Comparison of ENCODE assay signal across 8 cellular contexts in genomic region chr5:36073595-36074216, GRCh38. TPM values are rescaled to one million over a fixed set of nuclear protein-coding genes. Genes with fewer than 3 reads are reported as not detected.
A peak's percentile ranks its signal among the peaks of the same experiment; 100 is the strongest.
DNase-seq lines count a peak whose midpoint lies in the region; ATAC-seq and TF ChIP-seq lines count a peak whose summit lies in the region.

No MANE protein-coding gene starts in this region.

- DNase-seq in GM13977 (ENCODE audit: low spot score), result peak; percentile 24
- DNase-seq in SHP77 treated with DMSO at 0.1 percent for 48 hours (lab: John Stamatoyannopoulos, UW), result peak; percentile 50
- DNase-seq in mesendoderm, result peak; percentile 86
- DNase-seq in smooth muscle cell (lab: John Stamatoyannopoulos, UW; ENCODE audit: unreplicated experiment), result no peak
- DNase-seq in activated CD4-positive, alpha-beta T cell treated with anti-CD3 and anti-CD28 coated beads, Interleukin-2, amount 50 U/mL, for 1 hour, result no peak
- no peak for DNase-seq in adrenal gland

- no peak overlapping the region for H4K8ac ChIP-seq in mesendoderm (ENCODE audit: low read depth, low read length)

- H3K79me2 ChIP-seq in mesendoderm (ENCODE audit: control insufficient read depth, insufficient read depth, low read length) (no peaks in the 10 kb centered on the region), smooth muscle cell (ENCODE audit: low read depth) (no peaks in the 10 kb centered on the region)

- H2AFZ ChIP-seq in smooth muscle cell (ENCODE audit: low read depth), result no peak overlapping the region

- no peaks in the 10 kb centered on the region for H4K20me1 ChIP-seq in smooth muscle cell (ENCODE audit: low read depth)

- WGBS in mesendoderm (ENCODE audit: extremely low coverage, insufficient coverage, low lambda C conversion rate), result no CpG with 5 or more reads among the region's 3 CpGs
- WGBS in smooth muscle cell (ENCODE audit: low lambda C conversion rate), result 54% methylated on average over 3 of the region's 3 CpGs
- 72 to 95% (median 79%) methylated on average over 2 to 3 of the region's 3 CpGs for WGBS in adrenal gland, 4 donors

- no peaks in the 10 kb centered on the region for H3K9me3 ChIP-seq in smooth muscle cell (replicated peaks; ENCODE audit: low read depth)
- no peaks in the 10 kb centered on the region for H3K9me3 ChIP-seq in adrenal gland (replicated peaks in 1 of 3)

- no peak overlapping the region for H3K18ac ChIP-seq in mesendoderm (ENCODE audit: low read length)

- peak; percentile 34 for TF ChIP-seq CTCF in GM13977 (IDR thresholded peaks at IDR 0.05; ENCODE audit: extremely low read depth, insufficient read depth, missing control alignments)
- no peak for TF ChIP-seq CTCF in smooth muscle cell (IDR thresholded peaks at IDR 0.05; ENCODE audit: borderline replicate concordance, insufficient read depth, poor library complexity, severe bottlenecking)
- TF ChIP-seq CTCF in adrenal gland (IDR thresholded peaks at IDR 0.05), result no peak

- in situ Hi-C loops in GM13977 (cut with MboI; ENCODE audit: low pct_unique_long_range_greater_than_20kb, low sequenced_read_pairs, unreplicated experiment), result no loop called here

- H3K36me3 ChIP-seq in mesendoderm (ENCODE audit: control insufficient read depth, insufficient read depth, low read length), result no peaks in the 10 kb centered on the region
- H3K36me3 ChIP-seq in smooth muscle cell (ENCODE audit: low read depth), result no peaks in the 10 kb centered on the region
- no peaks in the 10 kb centered on the region for H3K36me3 ChIP-seq in adrenal gland (replicated peaks in 1 of 2)

- ATAC-seq in GM21529 (IDR thresholded peaks at IDR 0.05; ENCODE audit: unreplicated experiment) (peak; percentile 70), HG03575 (IDR thresholded peaks at IDR 0.05; ENCODE audit: extremely low read depth, insufficient number of reproducible peaks, low FRiP score, unreplicated experiment) (peak; percentile 73)

- no peak overlapping the region for H3K23ac ChIP-seq in mesendoderm (ENCODE audit: low read length)

- no peak overlapping the region for H3K56ac ChIP-seq in mesendoderm (ENCODE audit: low read length)

- no peak overlapping the region for H2AK5ac ChIP-seq in mesendoderm (ENCODE audit: low read length)

- intact Hi-C loops in adrenal gland (cut with DNase I), result no loop called here

- no peak overlapping the region for H2BK120ac ChIP-seq in mesendoderm (ENCODE audit: low read depth, low read length)

- H3K4me1 ChIP-seq in mesendoderm (ENCODE audit: control insufficient read depth, low read depth, low read length), result no peaks in the 10 kb centered on the region
- H3K4me1 ChIP-seq in smooth muscle cell (ENCODE audit: low read depth), result no peaks in the 10 kb centered on the region
- no peaks in the 10 kb centered on the region for H3K4me1 ChIP-seq in adrenal gland (replicated peaks in 1 of 2)

- H2BK5ac ChIP-seq in mesendoderm (ENCODE audit: low read length), result no peak overlapping the region

- H4K5ac ChIP-seq in mesendoderm (ENCODE audit: low read length), result no peak overlapping the region

- no peak for TF ChIP-seq POLR2A in adrenal gland (IDR thresholded peaks at IDR 0.05)

- no peak overlapping the region for H2BK15ac ChIP-seq in mesendoderm (replicated peaks; ENCODE audit: low read depth)

- H3K4me3 ChIP-seq in mesendoderm (ENCODE audit: low read length) (no peak overlapping the region), smooth muscle cell (no peak overlapping the region), adrenal gland (no peak overlapping the region)

- no peak overlapping the region for H3K9ac ChIP-seq in mesendoderm (ENCODE audit: low read length)
- H3K9ac ChIP-seq in smooth muscle cell (ENCODE audit: low read depth), result no peak overlapping the region

- no peaks in the 10 kb centered on the region for H3K79me1 ChIP-seq in mesendoderm (ENCODE audit: low read length)

- H3K4me2 ChIP-seq in mesendoderm (ENCODE audit: low read length) (no peak overlapping the region), smooth muscle cell (no peak overlapping the region)

- no peak overlapping the region for H3K4ac ChIP-seq in mesendoderm (ENCODE audit: low read depth, low read length)

- no peaks in the 10 kb centered on the region for H3K27me3 ChIP-seq in mesendoderm (ENCODE audit: insufficient read depth, low read length, poor library complexity)
- H3K27me3 ChIP-seq in smooth muscle cell (ENCODE audit: low read depth), result peaks cover 23% of the 10 kb centered on the region
- no peaks in the 10 kb centered on the region for H3K27me3 ChIP-seq in adrenal gland

- no peaks in the 10 kb centered on the region for H3F3A ChIP-seq in smooth muscle cell (ENCODE audit: low read depth)

- H3K27ac ChIP-seq in mesendoderm (ENCODE audit: low read depth, low read length) (no peak overlapping the region), smooth muscle cell (ENCODE audit: low read depth) (no peak overlapping the region), adrenal gland (no peak overlapping the region)

RNA-seq across cellular contexts. Expression of gene UGT3A2, which starts 7.0 kb away (rescaled TPM):
- 13.5 TPM for polyA plus RNA-seq in mesendoderm (2013, experiment 1 of 2)
- 14.2 TPM for polyA plus RNA-seq in mesendoderm (2013, experiment 2 of 2)
- total RNA-seq in smooth muscle cell (0.67 TPM in 1 of 2 replicates, not detected in the other), adrenal gland (1 to 10 TPM in 2 of 8 donors, under 1 TPM in 2, not detected in 4; 0.13 to 1.7 (median 0.64) TPM)
- polyA plus RNA-seq in smooth muscle cell (0.54 TPM in 1 of 2 replicates, not detected in the other), adrenal gland (1 to 10 TPM in 1 of 3 donors, under 1 TPM in 2; 0.08 to 1.6 (median 0.13) TPM)

Comparison
In these comparisons a context has a peak if more than half of its experiments do, and no peak if none do; other contexts are left out.
1. DNase-seq: peak in GM13977 (single experiment), SHP77 treated with DMSO at 0.1 percent for 48 hours (single experiment) and mesendoderm (single experiment); none in smooth muscle cell (single experiment), activated CD4-positive, alpha-beta T cell treated with anti-CD3 and anti-CD28 coated beads, Interleukin-2, amount 50 U/mL, for 1 hour (single experiment) and adrenal gland (0 of 7).